Comparison of ENCODE assay signal across 1 cellular context in genomic region chr15:65829150-65829764, GRCh38.
TF ChIP-seq lines count a peak whose summit lies in the region.

No MANE protein-coding gene starts in this region.

TF ChIP-seq in SK-N-SH treated with all-trans-retinoic acid at 6 μM for 48 hours, 23 proteins besides CTCF, POLR2A, EP300 and RAD21 (continued from another document):
- TF ChIP-seq, protein P1, sequence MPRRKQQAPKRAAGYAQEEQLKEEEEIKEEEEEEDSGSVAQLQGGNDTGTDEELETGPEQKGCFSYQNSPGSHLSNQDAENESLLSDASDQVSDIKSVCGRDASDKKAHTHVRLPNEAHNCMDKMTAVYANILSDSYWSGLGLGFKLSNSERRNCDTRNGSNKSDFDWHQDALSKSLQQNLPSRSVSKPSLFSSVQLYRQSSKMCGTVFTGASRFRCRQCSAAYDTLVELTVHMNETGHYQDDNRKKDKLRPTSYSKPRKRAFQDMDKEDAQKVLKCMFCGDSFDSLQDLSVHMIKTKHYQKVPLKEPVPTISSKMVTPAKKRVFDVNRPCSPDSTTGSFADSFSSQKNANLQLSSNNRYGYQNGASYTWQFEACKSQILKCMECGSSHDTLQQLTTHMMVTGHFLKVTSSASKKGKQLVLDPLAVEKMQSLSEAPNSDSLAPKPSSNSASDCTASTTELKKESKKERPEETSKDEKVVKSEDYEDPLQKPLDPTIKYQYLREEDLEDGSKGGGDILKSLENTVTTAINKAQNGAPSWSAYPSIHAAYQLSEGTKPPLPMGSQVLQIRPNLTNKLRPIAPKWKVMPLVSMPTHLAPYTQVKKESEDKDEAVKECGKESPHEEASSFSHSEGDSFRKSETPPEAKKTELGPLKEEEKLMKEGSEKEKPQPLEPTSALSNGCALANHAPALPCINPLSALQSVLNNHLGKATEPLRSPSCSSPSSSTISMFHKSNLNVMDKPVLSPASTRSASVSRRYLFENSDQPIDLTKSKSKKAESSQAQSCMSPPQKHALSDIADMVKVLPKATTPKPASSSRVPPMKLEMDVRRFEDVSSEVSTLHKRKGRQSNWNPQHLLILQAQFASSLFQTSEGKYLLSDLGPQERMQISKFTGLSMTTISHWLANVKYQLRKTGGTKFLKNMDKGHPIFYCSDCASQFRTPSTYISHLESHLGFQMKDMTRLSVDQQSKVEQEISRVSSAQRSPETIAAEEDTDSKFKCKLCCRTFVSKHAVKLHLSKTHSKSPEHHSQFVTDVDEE (CRISPR knock-in tag; IDR thresholded peaks at IDR 0.05) = no peak
- no peak for TF ChIP-seq RARB (CRISPR knock-in tag; IDR thresholded peaks at IDR 0.05)
